ENCODE assay signal across 15 cellular contexts in genomic region chr2:207341816-207342215, GRCh38.
DNase-seq lines count a peak whose midpoint lies in the region; ATAC-seq and TF ChIP-seq lines count a peak whose summit lies in the region.
"Had no signal": no experiment of that assay in that cellular context is flagged by ENCODE, and none has a peak within 500 bp of the region (broad histone marks: within the 10 kb centered on the region; RNA-seq: fewer than 3 reads in every experiment).

No MANE protein-coding gene starts in this region.

- ATAC-seq in GM21528 (IDR thresholded peaks at IDR 0.05; ENCODE audit: low FRiP score, unreplicated experiment) = no peak
- no peak for ATAC-seq in GM21515 (IDR thresholded peaks at IDR 0.05; ENCODE audit: unreplicated experiment)

- DNase-seq in DMS53 treated with DMSO at 0.1 percent for 48 hours (lab: John Stamatoyannopoulos, UW; ENCODE audit: unreplicated experiment) = peak; percentile 5
- no peak for DNase-seq in GM20000 (ENCODE audit: low spot score)
- peak; percentile 42 for DNase-seq in SK-N-DZ (ENCODE audit: low spot score)
- peak; percentile 53 for DNase-seq in iPS-NIHi7 (ENCODE audit: extremely low spot score)
- no peak for DNase-seq in cortex of kidney (lab: John Stamatoyannopoulos, UW)
- DNase-seq in stimulated activated CD4-positive, alpha-beta T cell treated with anti-CD3 and anti-CD28 coated beads, Interleukin-2, amount 100 ng/mL, for 48 hours = no peak
- DNase-seq: activated CD4-positive, alpha-beta T cell treated with anti-CD3 and anti-CD28 coated beads, Interleukin-2, amount 10 ng/mL, durations not matched to agents 24 days and 14 days; activated naive CD8-positive, alpha-beta T cell treated with anti-CD3 and anti-CD28 coated beads for 36 hours; DMS153; effector memory CD4-positive, alpha-beta T cell; GM23248; SHP77; T1000 had no signal

- TF ChIP-seq CTCF in GM20000 (IDR thresholded peaks at IDR 0.05; ENCODE audit: extremely low read depth, missing control alignments) = peak; percentile 26

Comparison
In these comparisons a context has a peak if more than half of its experiments do, and no peak if none do; other contexts are left out.
1. DNase-seq: peak in DMS53 treated with DMSO at 0.1 percent for 48 hours (single experiment), SK-N-DZ (single experiment) and iPS-NIHi7 (single experiment); none in GM20000 (single experiment), cortex of kidney (single experiment) and stimulated activated CD4-positive, alpha-beta T cell treated with anti-CD3 and anti-CD28 coated beads, Interleukin-2, amount 100 ng/mL, for 48 hours (0 of 2).